In the genomic region with DNA sequence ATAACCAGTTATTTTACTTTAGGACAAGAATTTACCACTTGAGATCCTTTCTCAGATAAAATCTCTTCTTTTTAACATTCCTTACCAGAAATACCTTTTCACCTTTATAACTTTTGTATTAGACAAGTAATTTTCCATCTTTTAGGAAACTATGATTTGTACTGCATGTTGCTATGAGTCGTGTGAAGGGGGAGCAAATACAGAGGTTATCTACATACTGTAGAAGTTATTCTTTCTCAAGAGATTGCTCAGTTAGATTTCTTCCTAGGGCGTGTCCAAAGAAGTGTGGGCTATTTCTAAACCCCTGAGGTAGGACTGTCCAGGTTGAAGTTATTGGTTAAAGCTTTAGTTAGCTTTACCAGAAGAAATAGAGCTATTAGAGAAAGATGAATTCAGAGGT, we compare ENCODE assay signal across 1 cellular context.
TF ChIP-seq lines count a peak whose summit lies in the region.

No MANE protein-coding gene starts in this region.

TF ChIP-seq in HCT116, 20 proteins besides CTCF, POLR2A, EP300 and RAD21 (continued from another document):
- TF ChIP-seq, protein P1, sequence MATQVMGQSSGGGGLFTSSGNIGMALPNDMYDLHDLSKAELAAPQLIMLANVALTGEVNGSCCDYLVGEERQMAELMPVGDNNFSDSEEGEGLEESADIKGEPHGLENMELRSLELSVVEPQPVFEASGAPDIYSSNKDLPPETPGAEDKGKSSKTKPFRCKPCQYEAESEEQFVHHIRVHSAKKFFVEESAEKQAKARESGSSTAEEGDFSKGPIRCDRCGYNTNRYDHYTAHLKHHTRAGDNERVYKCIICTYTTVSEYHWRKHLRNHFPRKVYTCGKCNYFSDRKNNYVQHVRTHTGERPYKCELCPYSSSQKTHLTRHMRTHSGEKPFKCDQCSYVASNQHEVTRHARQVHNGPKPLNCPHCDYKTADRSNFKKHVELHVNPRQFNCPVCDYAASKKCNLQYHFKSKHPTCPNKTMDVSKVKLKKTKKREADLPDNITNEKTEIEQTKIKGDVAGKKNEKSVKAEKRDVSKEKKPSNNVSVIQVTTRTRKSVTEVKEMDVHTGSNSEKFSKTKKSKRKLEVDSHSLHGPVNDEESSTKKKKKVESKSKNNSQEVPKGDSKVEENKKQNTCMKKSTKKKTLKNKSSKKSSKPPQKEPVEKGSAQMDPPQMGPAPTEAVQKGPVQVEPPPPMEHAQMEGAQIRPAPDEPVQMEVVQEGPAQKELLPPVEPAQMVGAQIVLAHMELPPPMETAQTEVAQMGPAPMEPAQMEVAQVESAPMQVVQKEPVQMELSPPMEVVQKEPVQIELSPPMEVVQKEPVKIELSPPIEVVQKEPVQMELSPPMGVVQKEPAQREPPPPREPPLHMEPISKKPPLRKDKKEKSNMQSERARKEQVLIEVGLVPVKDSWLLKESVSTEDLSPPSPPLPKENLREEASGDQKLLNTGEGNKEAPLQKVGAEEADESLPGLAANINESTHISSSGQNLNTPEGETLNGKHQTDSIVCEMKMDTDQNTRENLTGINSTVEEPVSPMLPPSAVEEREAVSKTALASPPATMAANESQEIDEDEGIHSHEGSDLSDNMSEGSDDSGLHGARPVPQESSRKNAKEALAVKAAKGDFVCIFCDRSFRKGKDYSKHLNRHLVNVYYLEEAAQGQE (IDR thresholded peaks at IDR 0.05; ENCODE audit: low read depth) = no peak
- TF ChIP-seq, protein P2, sequence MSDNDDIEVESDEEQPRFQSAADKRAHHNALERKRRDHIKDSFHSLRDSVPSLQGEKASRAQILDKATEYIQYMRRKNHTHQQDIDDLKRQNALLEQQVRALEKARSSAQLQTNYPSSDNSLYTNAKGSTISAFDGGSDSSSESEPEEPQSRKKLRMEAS (IDR thresholded peaks at IDR 0.05) = no peak
- TF ChIP-seq ZFX (IDR thresholded peaks at IDR 0.05) (no peak), ELF1 (IDR thresholded peaks at IDR 0.05; ENCODE audit: borderline replicate concordance, low read depth) (no peak), EZH2phosphoT487 (IDR thresholded peaks at IDR 0.05; ENCODE audit: borderline replicate concordance) (no peak), ZNF274 (IDR thresholded peaks at IDR 0.05; ENCODE audit: low read depth, low read length) (no peak), EGR1 (IDR thresholded peaks at IDR 0.05; ENCODE audit: low read depth) (no peak), CEBPB (IDR thresholded peaks at IDR 0.05; ENCODE audit: low read depth) (no peak), TCF7L2 (IDR thresholded peaks at IDR 0.05; ENCODE audit: borderline replicate concordance, extremely low read depth, insufficient read depth, insufficient read length) (no peak), SRF (IDR thresholded peaks at IDR 0.05; ENCODE audit: low read depth) (no peak), EZH2 (IDR thresholded peaks at IDR 0.05) (no peak)
- TF ChIP-seq, protein P3, sequence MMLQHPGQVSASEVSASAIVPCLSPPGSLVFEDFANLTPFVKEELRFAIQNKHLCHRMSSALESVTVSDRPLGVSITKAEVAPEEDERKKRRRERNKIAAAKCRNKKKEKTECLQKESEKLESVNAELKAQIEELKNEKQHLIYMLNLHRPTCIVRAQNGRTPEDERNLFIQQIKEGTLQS (IDR thresholded peaks at IDR 0.05) = no peak
- TF ChIP-seq, protein P4, sequence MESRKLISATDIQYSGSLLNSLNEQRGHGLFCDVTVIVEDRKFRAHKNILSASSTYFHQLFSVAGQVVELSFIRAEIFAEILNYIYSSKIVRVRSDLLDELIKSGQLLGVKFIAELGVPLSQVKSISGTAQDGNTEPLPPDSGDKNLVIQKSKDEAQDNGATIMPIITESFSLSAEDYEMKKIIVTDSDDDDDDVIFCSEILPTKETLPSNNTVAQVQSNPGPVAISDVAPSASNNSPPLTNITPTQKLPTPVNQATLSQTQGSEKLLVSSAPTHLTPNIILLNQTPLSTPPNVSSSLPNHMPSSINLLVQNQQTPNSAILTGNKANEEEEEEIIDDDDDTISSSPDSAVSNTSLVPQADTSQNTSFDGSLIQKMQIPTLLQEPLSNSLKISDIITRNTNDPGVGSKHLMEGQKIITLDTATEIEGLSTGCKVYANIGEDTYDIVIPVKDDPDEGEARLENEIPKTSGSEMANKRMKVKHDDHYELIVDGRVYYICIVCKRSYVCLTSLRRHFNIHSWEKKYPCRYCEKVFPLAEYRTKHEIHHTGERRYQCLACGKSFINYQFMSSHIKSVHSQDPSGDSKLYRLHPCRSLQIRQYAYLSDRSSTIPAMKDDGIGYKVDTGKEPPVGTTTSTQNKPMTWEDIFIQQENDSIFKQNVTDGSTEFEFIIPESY (IDR thresholded peaks at IDR 0.05; ENCODE audit: extremely low read depth, insufficient replicate concordance, low read length) = no peak
TF ChIP-seq in HCT116: peak in this region for 0.
